ENCODE assay signal across 18 cellular contexts in the genomic region with DNA sequence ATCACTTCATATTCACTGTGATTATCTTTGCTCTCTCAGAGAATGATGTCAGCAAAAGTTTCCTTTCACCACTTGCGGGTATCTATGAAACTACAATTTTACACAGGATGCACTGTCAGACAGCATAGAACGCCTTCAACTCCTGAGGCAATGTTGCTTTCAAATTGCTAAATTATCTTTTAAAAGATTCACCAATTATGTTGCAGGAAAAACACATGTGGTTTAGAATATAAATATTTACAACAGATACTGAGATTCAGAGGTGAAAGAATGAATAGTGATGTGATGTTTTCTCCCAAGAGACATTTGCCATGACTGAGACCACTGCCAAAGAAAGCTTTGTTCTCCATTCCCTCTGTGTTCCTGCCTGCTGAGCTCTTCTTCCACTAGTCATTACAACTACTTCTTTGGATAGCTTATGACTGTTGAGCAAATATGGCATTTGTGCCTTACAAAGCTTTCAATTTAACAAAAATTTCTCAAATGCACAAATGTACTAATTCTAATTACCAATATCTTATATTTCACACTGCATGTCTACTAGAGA.
A peak's percentile ranks its signal among the peaks of the same experiment; 100 is the strongest.
DNase-seq lines count a peak whose midpoint lies in the region; FAIRE-seq and TF ChIP-seq lines count a peak whose summit lies in the region.
"Had no signal": no experiment of that assay in that cellular context is flagged by ENCODE, and none has a peak within 500 bp of the region (broad histone marks: within the 10 kb centered on the region; RNA-seq: fewer than 3 reads in every experiment).

No MANE protein-coding gene starts in this region.

- H3K4me3 ChIP-seq in HUES64 (ENCODE audit: low read length) (no peak overlapping the region), H1 (ENCODE audit: extremely low read depth in 1 of 4, insufficient read depth in 2 of 4, low read depth in 3 of 4, low read length in 4 of 4) (no peak overlapping the region)
- no peak overlapping the region for H3K4me3 ChIP-seq in effector memory CD4-positive, alpha-beta T cell (ENCODE audit: insufficient read depth, low read depth, low read length, poor library complexity, severe bottlenecking)
- H3K4me3 ChIP-seq: adrenal gland had no signal

- H3K18ac ChIP-seq in H1 (ENCODE audit: extremely low read depth, low read length), result no peak overlapping the region

- CTCF ChIA-PET in H1 (lab: Charles Lee; ENCODE audit: partially characterized antibody), result interaction anchor here (0.5 to 1.1 kb wide), 2 partner anchors 13 to 271 kb away, joined by 3 read pairs; no protein-coding TSS in a partner anchor

- H2BK15ac ChIP-seq in H1 (ENCODE audit: low read length), result no peak overlapping the region

- no peak overlapping the region for H4K8ac ChIP-seq in H1 (ENCODE audit: extremely low read depth, insufficient read depth, low read length)

- H3K36me3 ChIP-seq in HUES64 (ENCODE audit: insufficient read depth, low read length), result no peaks in the 10 kb centered on the region
- H3K36me3 ChIP-seq in H1 (ENCODE audit: control insufficient read depth in 2 of 4, insufficient read depth in 4 of 4, low read length in 3 of 4), result no peaks in the 10 kb centered on the region
- no peaks in the 10 kb centered on the region for H3K36me3 ChIP-seq in effector memory CD4-positive, alpha-beta T cell (ENCODE audit: control insufficient read depth, insufficient read depth, low read length)
- H3K36me3 ChIP-seq: adrenal gland had no signal

- no peak for TF ChIP-seq RAD21 in H1 (IDR thresholded peaks at IDR 0.05 in 1 of 2, conservative IDR thresholded peaks at IDR 0.05 in 1 of 2; ENCODE audit: low read depth in 2 of 2, low read length in 2 of 2)

- H3K27ac ChIP-seq in HUES64 (ENCODE audit: low read depth, low read length) (peak overlapping the region; percentile 39; the same call in 1 of the 2 replicates), H1 (ENCODE audit: low read depth, low read length) (no peak overlapping the region)
- no peak overlapping the region for H3K27ac ChIP-seq in effector memory CD4-positive, alpha-beta T cell (ENCODE audit: insufficient read depth, low read length, poor library complexity, severe bottlenecking)
- H3K27ac ChIP-seq: adrenal gland, VCaP had no signal

- no peak overlapping the region for H2BK20ac ChIP-seq in H1 (ENCODE audit: low read length)

- no peak for TF ChIP-seq EP300 in H1 (IDR thresholded peaks at IDR 0.05; ENCODE audit: borderline replicate concordance in 1 of 2, low read depth in 2 of 2, low read length in 2 of 2)

- peaks cover 67% of the 10 kb centered on the region for H3K4me1 ChIP-seq in HUES64 (ENCODE audit: insufficient read depth, low read length)
- peaks cover 1 to 19% (median 12%) of the 10 kb centered on the region in 4 experiments for H3K4me1 ChIP-seq in H1 (replicated peaks in 1 of 4; ENCODE audit: control insufficient read depth in 3 of 4, insufficient read depth in 4 of 4, low read length in 3 of 4)
- no peaks in the 10 kb centered on the region for H3K4me1 ChIP-seq in effector memory CD4-positive, alpha-beta T cell (ENCODE audit: control insufficient read depth, insufficient read depth, low read length, poor library complexity, severe bottlenecking)
- H3K4me1 ChIP-seq: adrenal gland had no signal

- H3K56ac ChIP-seq in H1 (replicated peaks; ENCODE audit: insufficient read length, low read depth, low read length), result no peak overlapping the region

- H3K23me2 ChIP-seq in H1 (ENCODE audit: low read depth, low read length), result no peaks in the 10 kb centered on the region; the same call in 1 of the 2 replicates

- DNase-seq in NCI-H748 (lab: John Stamatoyannopoulos, UW; ENCODE audit: unreplicated experiment) (peak; percentile 63), H1 (ENCODE audit: low read depth in 1 of 2, low spot score in 2 of 2) (no peak), pons (ENCODE audit: low spot score) (peak; percentile 93), SIG-M5 (lab: John Stamatoyannopoulos, UW) (no peak)
- DNase-seq in stimulated activated CD8-positive, alpha-beta memory T cell treated with anti-CD3 and anti-CD28 coated beads, Interleukin-4, amount 100 ng/mL, for 48 hours, result no peak
- no peak for DNase-seq in effector memory CD4-positive, alpha-beta T cell
- DNase-seq in activated CD8-positive, alpha-beta memory T cell treated with anti-CD3 and anti-CD28 coated beads, Interleukin-2, amount 50 U/mL, for 48 hours, result no peak
- DNase-seq: activated CD8-positive, alpha-beta memory T cell treated with anti-CD3 and anti-CD28 coated beads for 24 hours; adrenal gland; Calu3; GOT3; kidney; NCI-H187; right cardiac atrium; RPMI8226; T-cell had no signal

- no peak overlapping the region for H2AFZ ChIP-seq in H1 (ENCODE audit: low read length)

- H3K23ac ChIP-seq in H1 (ENCODE audit: insufficient read length), result no peak overlapping the region

- no peak overlapping the region for H2BK120ac ChIP-seq in H1 (replicated peaks; ENCODE audit: low read depth, low read length)

- H2AK5ac ChIP-seq in H1 (ENCODE audit: low read depth, low read length), result no peak overlapping the region

- no peak overlapping the region for H2BK5ac ChIP-seq in H1 (ENCODE audit: low read depth, low read length)

- POLR2A ChIA-PET in H1 (lab: Charles Lee; ENCODE audit: partially characterized antibody), result no interaction called here

- no peaks in the 10 kb centered on the region for H3K9me3 ChIP-seq in HUES64 (ENCODE audit: insufficient read depth, low read depth, low read length)
- H3K9me3 ChIP-seq in H1 (ENCODE audit: insufficient read depth in 2 of 2, low read depth in 1 of 2, low read length in 1 of 2), result no peaks in the 10 kb centered on the region
- no peaks in the 10 kb centered on the region for H3K9me3 ChIP-seq in effector memory CD4-positive, alpha-beta T cell (ENCODE audit: control insufficient read depth, low read length)
- H3K9me3 ChIP-seq: adrenal gland had no signal

- H3K79me1 ChIP-seq in H1 (ENCODE audit: low read depth, low read length), result no peaks in the 10 kb centered on the region

- no peak overlapping the region for H4K5ac ChIP-seq in H1 (ENCODE audit: insufficient read length, low read depth, low read length)

- no peak overlapping the region for H3K4ac ChIP-seq in H1 (replicated peaks; ENCODE audit: insufficient read length, low read depth, low read length)

- H3K9ac ChIP-seq in HUES64 (ENCODE audit: low read depth, low read length) (no peak overlapping the region), H1 (replicated peaks in 1 of 4; ENCODE audit: extremely low read depth in 1 of 4, low read depth in 3 of 4, low read length in 3 of 4) (no peak overlapping the region)

- no peak overlapping the region for H3K4me2 ChIP-seq in H1 (ENCODE audit: insufficient read depth in 1 of 2, low read depth in 2 of 2, low read length in 2 of 2)

- no peaks in the 10 kb centered on the region for H3K27me3 ChIP-seq in HUES64 (ENCODE audit: insufficient read depth, low read length)
- no peaks in the 10 kb centered on the region for H3K27me3 ChIP-seq in H1 (replicated peaks in 1 of 4; ENCODE audit: control insufficient read depth in 3 of 4, extremely low read depth in 1 of 4, insufficient read depth in 3 of 4, low read length in 3 of 4)
- no peaks in the 10 kb centered on the region for H3K27me3 ChIP-seq in effector memory CD4-positive, alpha-beta T cell (replicated peaks; ENCODE audit: control insufficient read depth, insufficient read depth, low read length, poor library complexity, severe bottlenecking)
- H3K27me3 ChIP-seq: adrenal gland had no signal

- no peaks in the 10 kb centered on the region for H4K20me1 ChIP-seq in H1 (replicated peaks in 1 of 2; ENCODE audit: control insufficient read depth in 1 of 2, insufficient read depth in 2 of 2, low read length in 2 of 2)

- H3K14ac ChIP-seq in H1 (ENCODE audit: insufficient read length), result no peak overlapping the region

- no peak overlapping the region for H2BK12ac ChIP-seq in H1 (ENCODE audit: low read depth, low read length)

- no peak for TF ChIP-seq CTCF in H1 (IDR thresholded peaks at IDR 0.05; ENCODE audit: control extremely low read depth in 1 of 3, insufficient read depth in 1 of 3, low read depth in 1 of 3, low read length in 3 of 3)

- no peak for TF ChIP-seq POLR2A in H1 (IDR thresholded peaks at IDR 0.05; ENCODE audit: control extremely low read depth in 1 of 2, low read depth in 2 of 2, low read length in 2 of 2)

- no peak overlapping the region for H4K91ac ChIP-seq in H1 (replicated peaks; ENCODE audit: insufficient read length, low read length)

- no peaks in the 10 kb centered on the region for H3K79me2 ChIP-seq in H1 (ENCODE audit: control insufficient read depth in 1 of 2, insufficient read depth in 2 of 2, low read length in 2 of 2)

- peak; percentile 28 for FAIRE-seq in H1 (lab: Jason Lieb, UNC)

- WGBS in HUES64, result 98% methylated on average over 2 of the region's 2 CpGs
- 78% methylated on average over 2 of the region's 2 CpGs; no CpG with 5 or more reads in 1 of the 2 experiments for WGBS in H1 (ENCODE audit: extremely low coverage in 1 of 2, insufficient coverage in 1 of 2, insufficient read length in 1 of 2, insufficient replicate concordance in 2 of 2, low coverage in 1 of 2, low lambda C conversion rate in 2 of 2, missing lambda C conversion rate in 1 of 2), 2 experiments

TF ChIP-seq in H1, 55 proteins besides CTCF, POLR2A, EP300 and RAD21:
- TF ChIP-seq RNF2 (IDR thresholded peaks at IDR 0.05; ENCODE audit: borderline replicate concordance, low read depth, low read length, missing control alignments, poor library complexity, severe bottlenecking) (no peak), GTF2F1 (IDR thresholded peaks at IDR 0.05; ENCODE audit: borderline replicate concordance, low read depth, low read length) (no peak), MAFK (IDR thresholded peaks at IDR 0.05; ENCODE audit: low read depth, low read length) (no peak), GABPA (IDR thresholded peaks at IDR 0.05; ENCODE audit: borderline replicate concordance, insufficient read depth, low read length) (no peak), SP2 (IDR thresholded peaks at IDR 0.05; ENCODE audit: low read length) (no peak), ATF2 (IDR thresholded peaks at IDR 0.05; ENCODE audit: low read length) (no peak)
- TF ChIP-seq, protein P1, sequence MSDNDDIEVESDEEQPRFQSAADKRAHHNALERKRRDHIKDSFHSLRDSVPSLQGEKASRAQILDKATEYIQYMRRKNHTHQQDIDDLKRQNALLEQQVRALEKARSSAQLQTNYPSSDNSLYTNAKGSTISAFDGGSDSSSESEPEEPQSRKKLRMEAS (IDR thresholded peaks at IDR 0.05), result no peak

Comparison
In these comparisons a context has a peak if more than half of its experiments do, and no peak if none do; other contexts are left out.
1. DNase-seq: peak in NCI-H748 (single experiment) and pons (single experiment); none in H1 (0 of 2), stimulated activated CD8-positive, alpha-beta memory T cell treated with anti-CD3 and anti-CD28 coated beads, Interleukin-4, amount 100 ng/mL, for 48 hours (single experiment), effector memory CD4-positive, alpha-beta T cell (0 of 3), activated CD8-positive, alpha-beta memory T cell treated with anti-CD3 and anti-CD28 coated beads, Interleukin-2, amount 50 U/mL, for 48 hours (single experiment) and SIG-M5 (single experiment).